10 cellular contexts compared by ENCODE assay signal in genomic region chr2:235765181-235765820, GRCh38.
DNase-seq lines count a peak whose midpoint lies in the region; ATAC-seq and TF ChIP-seq lines count a peak whose summit lies in the region.
"Had no signal": no experiment of that assay in that cellular context is flagged by ENCODE, and none has a peak within 500 bp of the region (broad histone marks: within the 10 kb centered on the region; RNA-seq: fewer than 3 reads in every experiment).

No MANE protein-coding gene starts in this region.

- intact Hi-C loops in sigmoid colon (cut with DNase I) = no loop called here
- intact Hi-C loops in activated CD4-positive, alpha-beta memory T cell treated with anti-CD3 and anti-CD28 coated beads for 36 hours (cut with micrococcal nuclease) = no loop called here

- H3K4me1 ChIP-seq in sigmoid colon = peaks cover 0 to 18% (median 0%) of the 10 kb centered on the region in 4 donors
- H3K4me1 ChIP-seq in SJCRH30 = peaks cover 3% of the 10 kb centered on the region; the same call in 1 of the 2 replicates

- in situ Hi-C loops in SK-MEL-5 (cut with HindIII; ENCODE audit: low pct_unique_long_range_greater_than_20kb, low sequenced_read_pairs) = no loop called here

- H3K27me3 Mint-ChIP-seq in activated CD4-positive, alpha-beta memory T cell treated with anti-CD3 and anti-CD28 coated beads for 36 hours = peaks cover 5% of the 10 kb centered on the region

- no peak for TF ChIP-seq EP300 in sigmoid colon (IDR thresholded peaks at IDR 0.05)

- 87 to 92% methylated on average over 30 of the region's 30 CpGs for WGBS in sigmoid colon, 2 donors

- no peak for TF ChIP-seq POLR2A in sigmoid colon (IDR thresholded peaks at IDR 0.05)

- H3K27ac Mint-ChIP-seq in activated CD4-positive, alpha-beta memory T cell treated with anti-CD3 and anti-CD28 coated beads for 36 hours = no peak overlapping the region
- H3K27ac Mint-ChIP-seq: activated naive CD8-positive, alpha-beta T cell had no signal

- H3K36me3 ChIP-seq in sigmoid colon (peaks cover 0 to 24% (median 4%) of the 10 kb centered on the region in 4 donors), SJCRH30 (no peaks in the 10 kb centered on the region)

- no peaks in the 10 kb centered on the region for H3K9me3 Mint-ChIP-seq in activated CD4-positive, alpha-beta memory T cell treated with anti-CD3 and anti-CD28 coated beads for 36 hours

- no peaks in the 10 kb centered on the region for H3K27me3 ChIP-seq in sigmoid colon
- H3K27me3 ChIP-seq in SJCRH30 = no peaks in the 10 kb centered on the region

- no peak overlapping the region for H3K4me3 Mint-ChIP-seq in activated CD4-positive, alpha-beta memory T cell treated with anti-CD3 and anti-CD28 coated beads for 36 hours
- H3K4me3 Mint-ChIP-seq: activated naive CD8-positive, alpha-beta T cell had no signal

- H3K9me3 ChIP-seq in sigmoid colon = no peaks in the 10 kb centered on the region
- H3K9me3 ChIP-seq in SJCRH30 (replicated peaks) = no peaks in the 10 kb centered on the region

- no peaks in the 10 kb centered on the region for H3K36me3 Mint-ChIP-seq in activated CD4-positive, alpha-beta memory T cell treated with anti-CD3 and anti-CD28 coated beads for 36 hours
- H3K36me3 Mint-ChIP-seq: activated naive CD8-positive, alpha-beta T cell had no signal

- CTCF ChIA-PET in activated CD4-positive, alpha-beta memory T cell treated with anti-CD3 and anti-CD28 coated beads for 36 hours (lab: Charles Lee) = interaction anchor here (0.6 to 2.4 kb wide), 9 partner anchors 8 to 481 kb away, joined by 3 to 16 read pairs (median 7); no protein-coding TSS in a partner anchor

- no peak for TF ChIP-seq CTCF in GM20000 (IDR thresholded peaks at IDR 0.05; ENCODE audit: extremely low read depth, missing control alignments)
- no peak for TF ChIP-seq CTCF in fibroblast of villous mesenchyme (IDR thresholded peaks at IDR 0.05; ENCODE audit: insufficient read depth, low read depth, low read length)
- no peak for TF ChIP-seq CTCF in sigmoid colon (IDR thresholded peaks at IDR 0.05)

- peaks cover 2% of the 10 kb centered on the region for H3K4me1 Mint-ChIP-seq in activated CD4-positive, alpha-beta memory T cell treated with anti-CD3 and anti-CD28 coated beads for 36 hours (ENCODE audit: low read depth)

- H3K27ac ChIP-seq in sigmoid colon = peak overlapping the region in 2 of 4 donors; percentile 56 to 65
- no peak overlapping the region for H3K27ac ChIP-seq in SJCRH30

- no peak for ATAC-seq in GM18907 (IDR thresholded peaks at IDR 0.05; ENCODE audit: unreplicated experiment)

- POLR2A ChIA-PET in activated CD4-positive, alpha-beta memory T cell treated with anti-CD3 and anti-CD28 coated beads for 36 hours (lab: Charles Lee) = no interaction called here

- DNase-seq in GM20000 (ENCODE audit: low spot score) = peak; percentile 31
- DNase-seq in SK-MEL-5 (ENCODE audit: low read depth, low spot score) = peak; percentile 13
- peak; percentile 73 for DNase-seq in fibroblast of villous mesenchyme (ENCODE audit: low read depth)
- DNase-seq in sigmoid colon = peak; percentile 84
- no peak for DNase-seq in SJCRH30
- DNase-seq in activated CD4-positive, alpha-beta memory T cell treated with anti-CD3 and anti-CD28 coated beads for 36 hours = no peak
- no peak for DNase-seq in SHP77 (lab: John Stamatoyannopoulos, UW)
- DNase-seq: stimulated activated naive CD4-positive, alpha-beta T cell treated with Interleukin-2 at 50 U/mL for 16 hours had no signal

- no peak overlapping the region for H3K4me3 ChIP-seq in fibroblast of villous mesenchyme (ENCODE audit: low read depth, low read length)
- H3K4me3 ChIP-seq in sigmoid colon = no peak overlapping the region
- H3K4me3 ChIP-seq in SJCRH30 = no peak overlapping the region

Comparison
In these comparisons a context has a peak if more than half of its experiments do, and no peak if none do; other contexts are left out.
1. DNase-seq: peak in GM20000 (single experiment), SK-MEL-5 (single experiment), fibroblast of villous mesenchyme (single experiment) and sigmoid colon (single experiment); none in SJCRH30 (0 of 2), activated CD4-positive, alpha-beta memory T cell treated with anti-CD3 and anti-CD28 coated beads for 36 hours (single experiment) and SHP77 (0 of 2).